In genomic region chr18:12947355-12948054, GRCh38 we compare ENCODE assay signal across 8 cellular contexts. TPM values are rescaled to one million over a fixed set of nuclear protein-coding genes. Genes with fewer than 3 reads are reported as not detected.
A peak's percentile ranks its signal among the peaks of the same experiment; 100 is the strongest.
DNase-seq lines count a peak whose midpoint lies in the region; ATAC-seq, FAIRE-seq and TF ChIP-seq lines count a peak whose summit lies in the region.

Gene SEH1L (plus strand): TSS chr18:12948011. CDS start chr18:12948122, 111 bp downstream.

- peak within 1 kb of the TSS; percentile 98 for H3K4me3 ChIP-seq in Karpas-422 (ENCODE audit: low read length)
- peak within 1 kb of the TSS; percentile 67 to 84 (median 70) for H3K4me3 ChIP-seq in esophagus muscularis mucosa

- ATAC-seq in GM21825 (IDR thresholded peaks at IDR 0.05; ENCODE audit: unreplicated experiment), result peak; percentile 75
- peak; percentile 85 to 86 for ATAC-seq in activated T-cell treated with anti-CD3 and anti-CD28 coated beads, Interleukin-2, amount 50 U/mL, for 72 hours (replicated peaks in 1 of 2)

- H3K27ac Mint-ChIP-seq in activated T-cell treated with anti-CD3 and anti-CD28 coated beads, Interleukin-2, amount 50 U/mL, for 72 hours, result peak within 1 kb of the TSS; percentile 89

- H3K9me2 ChIP-seq in Karpas-422 (replicated peaks; ENCODE audit: insufficient read depth, low read length), result no peaks in the 10 kb centered on the region

- peak; percentile 13 for TF ChIP-seq EP300 in esophagus muscularis mucosa (IDR thresholded peaks at IDR 0.05)

- 1% methylated on average over 32 of the region's 56 CpGs for WGBS in esophagus muscularis mucosa

- peak within 1 kb of the TSS; percentile 87 to 96 for H3K4me3 Mint-ChIP-seq in activated T-cell treated with anti-CD3 and anti-CD28 coated beads, Interleukin-2, amount 50 U/mL, for 72 hours

- intact Hi-C loops in esophagus muscularis mucosa (cut with DNase I), result loop anchor here (2.0 to 10.0 kb wide), 3 partner anchors 43 to 643 kb away; partner anchors contain the start of genes AFG3L2, CEP192 and TUBB6

- H3K36me3 ChIP-seq in Karpas-422 (ENCODE audit: insufficient read depth, low read length) (peaks cover 10% of the 10 kb centered on the region; the same call in 1 of the 2 replicates), esophagus muscularis mucosa (peaks cover 0 to 4% (median 0%) of the 10 kb centered on the region in 4 donors)

- H3K9me3 ChIP-seq in Karpas-422 (ENCODE audit: low read length) (no peaks in the 10 kb centered on the region), esophagus muscularis mucosa (no peaks in the 10 kb centered on the region)

- H2AFZ ChIP-seq in Karpas-422 (ENCODE audit: low read length), result peak within 1 kb of the TSS; percentile 99

- FAIRE-seq in RCC 7860 (lab: Jason Lieb, UNC), result no peak

- peak within 1 kb of the TSS; percentile 99 for H3K4me2 ChIP-seq in Karpas-422 (ENCODE audit: low read depth, low read length, poor library complexity, severe bottlenecking)

- peak within 1 kb of the TSS; percentile 95 for H3K9ac ChIP-seq in Karpas-422 (ENCODE audit: low read length)

- H3K27ac ChIP-seq in Karpas-422 (ENCODE audit: low read length) (peak within 1 kb of the TSS; percentile 90), esophagus muscularis mucosa (replicated peaks in 1 of 4) (peak within 1 kb of the TSS; percentile 89 to 98 (median 96))

- no peak for TF ChIP-seq CTCF in esophagus muscularis mucosa (IDR thresholded peaks at IDR 0.05)

- peaks cover 5 to 13% of the 10 kb centered on the region in 2 donors for H3K36me3 Mint-ChIP-seq in activated T-cell treated with anti-CD3 and anti-CD28 coated beads, Interleukin-2, amount 50 U/mL, for 72 hours (ENCODE audit: insufficient read depth in 2 of 2)

- H3K4me1 ChIP-seq in Karpas-422 (ENCODE audit: low read length), result peaks cover 30% of the 10 kb centered on the region
- H3K4me1 ChIP-seq in esophagus muscularis mucosa, result peaks cover 15 to 50% (median 33%) of the 10 kb centered on the region in 4 donors

- no peaks in the 10 kb centered on the region for H3K9me3 Mint-ChIP-seq in activated T-cell treated with anti-CD3 and anti-CD28 coated beads, Interleukin-2, amount 50 U/mL, for 72 hours

- no peaks in the 10 kb centered on the region for H3K27me3 ChIP-seq in Karpas-422 (ENCODE audit: low read length)
- no peaks in the 10 kb centered on the region for H3K27me3 ChIP-seq in esophagus muscularis mucosa

- DNase-seq in DMS53 treated with DMSO at 0.1 percent for 48 hours (lab: John Stamatoyannopoulos, UW; ENCODE audit: unreplicated experiment) (peak; percentile 98), Karpas-422 (peak; percentile 99), RCC 7860 (ENCODE audit: low spot score) (peak; percentile 86), esophagus muscularis mucosa (ENCODE audit: extremely low spot score) (peak; percentile 100), myocyte (ENCODE audit: low read depth) (peak; percentile 97)
- peak; percentile 99 to 100 for DNase-seq in activated T-cell treated with anti-CD3 and anti-CD28 coated beads, Interleukin-2, amount 50 U/mL, for 72 hours
- peak; percentile 99 to 100 for DNase-seq in stimulated activated CD8-positive, alpha-beta memory T cell treated with anti-CD3 and anti-CD28 coated beads, Interleukin-7, amount 100 ng/mL, for 4 hours (ENCODE audit: low read depth in 2 of 2)

- H4K20me1 ChIP-seq in Karpas-422 (ENCODE audit: insufficient read depth, low read depth, low read length), result no peaks in the 10 kb centered on the region

- H3K79me2 ChIP-seq in Karpas-422 (ENCODE audit: low read length), result peaks cover 42% of the 10 kb centered on the region

- peak; percentile 71 for TF ChIP-seq POLR2A in esophagus muscularis mucosa (IDR thresholded peaks at IDR 0.05; ENCODE audit: low read depth)

- peaks cover 54% of the 10 kb centered on the region for H3K4me1 Mint-ChIP-seq in activated T-cell treated with anti-CD3 and anti-CD28 coated beads, Interleukin-2, amount 50 U/mL, for 72 hours (ENCODE audit: low read depth)

- H3K27me3 Mint-ChIP-seq in activated T-cell treated with anti-CD3 and anti-CD28 coated beads, Interleukin-2, amount 50 U/mL, for 72 hours (ENCODE audit: low read depth), result no peaks in the 10 kb centered on the region

RNA-seq across cellular contexts. Expression of gene SEH1L, which starts in this region (rescaled TPM):
- 58.8 and 64.4 TPM in 2 replicates for total RNA-seq in Karpas-422 (2014; rRNA removed; shearing (Covaris generic); ENCODE audit: low replicate concordance)
- total RNA-seq in activated T-cell treated with anti-CD3 and anti-CD28 coated beads, Interleukin-2, amount 50 U/mL, for 72 hours, result 10 to 100 TPM; 77.8 to 94.5 TPM
- total RNA-seq in esophagus muscularis mucosa, result 10 to 100 TPM; 18.0 to 42.6 (median 23.2) TPM
- 17.8 and 27.0 TPM in 2 replicates for total RNA-seq in myocyte
- 23.8 TPM for polyA plus RNA-seq in myocyte (2012)

Comparison
In these comparisons a context has a peak if more than half of its experiments do, and no peak if none do; other contexts are left out.
1. Peak in every context shown above with its lines: DNase-seq, ATAC-seq, H3K4me3 ChIP-seq and H3K27ac ChIP-seq.